1 cellular context compared by ENCODE assay signal in genomic region chr14:104130974-104131651, GRCh38.
TF ChIP-seq lines count a peak whose summit lies in the region.

No MANE protein-coding gene starts in this region.

TF ChIP-seq in HCT116, 20 proteins besides CTCF, POLR2A, EP300 and RAD21:
- TF ChIP-seq SIN3A (IDR thresholded peaks at IDR 0.05; ENCODE audit: low read depth), result no peak
- TF ChIP-seq CBX3 (IDR thresholded peaks at IDR 0.05; ENCODE audit: low read depth), result no peak
- TF ChIP-seq, protein P1, sequence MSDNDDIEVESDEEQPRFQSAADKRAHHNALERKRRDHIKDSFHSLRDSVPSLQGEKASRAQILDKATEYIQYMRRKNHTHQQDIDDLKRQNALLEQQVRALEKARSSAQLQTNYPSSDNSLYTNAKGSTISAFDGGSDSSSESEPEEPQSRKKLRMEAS (IDR thresholded peaks at IDR 0.05), result no peak
- TF ChIP-seq FOSL1 (IDR thresholded peaks at IDR 0.05; ENCODE audit: low read depth), result no peak
- no peak for TF ChIP-seq ELF1 (IDR thresholded peaks at IDR 0.05; ENCODE audit: borderline replicate concordance, low read depth)
- TF ChIP-seq EZH2phosphoT487 (IDR thresholded peaks at IDR 0.05; ENCODE audit: borderline replicate concordance), result no peak
- no peak for TF ChIP-seq ZFX (IDR thresholded peaks at IDR 0.05)
- TF ChIP-seq ATF3 (IDR thresholded peaks at IDR 0.05), result no peak
- TF ChIP-seq REST (IDR thresholded peaks at IDR 0.05; ENCODE audit: low read depth), result no peak
- no peak for TF ChIP-seq YY1 (IDR thresholded peaks at IDR 0.05; ENCODE audit: extremely low read depth, insufficient replicate concordance, low read depth, low read length)
- no peak for TF ChIP-seq SRF (IDR thresholded peaks at IDR 0.05; ENCODE audit: low read depth)
- TF ChIP-seq ZNF274 (IDR thresholded peaks at IDR 0.05; ENCODE audit: low read depth, low read length), result no peak
- no peak for TF ChIP-seq SP1 (IDR thresholded peaks at IDR 0.05; ENCODE audit: low read depth)
TF ChIP-seq in HCT116: peak in this region for 0.
